8 cellular contexts compared by ENCODE assay signal in the genomic region with DNA sequence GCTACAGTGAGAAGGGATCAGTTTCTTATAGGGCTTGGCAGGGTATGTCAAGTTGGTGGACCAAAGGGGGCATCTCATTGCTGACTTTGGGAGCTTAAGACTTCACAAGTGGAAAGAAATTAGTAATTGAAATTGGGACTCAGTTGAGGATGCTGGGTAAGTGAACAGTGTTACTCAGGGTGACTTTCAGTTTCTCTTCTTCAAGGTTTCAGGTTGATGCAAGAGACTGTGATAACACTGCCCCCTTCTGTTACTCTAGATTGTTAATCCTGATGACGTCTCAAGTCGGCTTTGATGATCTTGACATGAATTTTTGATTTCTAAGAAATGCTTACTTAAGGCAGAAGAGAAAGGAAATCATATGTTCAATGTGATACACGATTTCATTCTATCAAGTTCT. TPM values are rescaled to one million over a fixed set of nuclear protein-coding genes. Genes with fewer than 3 reads are reported as not detected.
A peak's percentile ranks its signal among the peaks of the same experiment; 100 is the strongest.
DNase-seq lines count a peak whose midpoint lies in the region; TF ChIP-seq lines count a peak whose summit lies in the region.

No MANE protein-coding gene starts in this region.

- TF ChIP-seq CTCF in LNCaP clone FGC (IDR thresholded peaks at IDR 0.05; ENCODE audit: control insufficient read depth, extremely low read depth, insufficient read depth) (peak; percentile 61), WERI-Rb-1 (IDR thresholded peaks at IDR 0.05; ENCODE audit: low read depth, low read length) (peak; percentile 46; the same call in 1 of the 2 replicates), smooth muscle cell (IDR thresholded peaks at IDR 0.05; ENCODE audit: borderline replicate concordance, insufficient read depth, poor library complexity, severe bottlenecking) (peak; percentile 42)

- H3K4me3 ChIP-seq in H7 (ENCODE audit: insufficient read depth, low read depth, low read length), result no peak overlapping the region
- no peak overlapping the region for H3K4me3 ChIP-seq in LNCaP clone FGC (ENCODE audit: low read depth, low read length)
- H3K4me3 ChIP-seq in WERI-Rb-1 (ENCODE audit: low read depth, low read length), result no peak overlapping the region
- peak overlapping the region; percentile 33 for H3K4me3 ChIP-seq in smooth muscle cell

- H3K9me3 ChIP-seq in WERI-Rb-1 (ENCODE audit: severe bottlenecking) (no peaks in the 10 kb centered on the region), smooth muscle cell (replicated peaks; ENCODE audit: low read depth) (no peaks in the 10 kb centered on the region)

- no peaks in the 10 kb centered on the region for H3K79me2 ChIP-seq in smooth muscle cell (ENCODE audit: low read depth)

- H2AFZ ChIP-seq in smooth muscle cell (ENCODE audit: low read depth), result peak overlapping the region; percentile 1

- no peaks in the 10 kb centered on the region for H4K20me1 ChIP-seq in smooth muscle cell (ENCODE audit: low read depth)

- H3F3A ChIP-seq in smooth muscle cell (ENCODE audit: low read depth), result peaks cover 34% of the 10 kb centered on the region

- in situ Hi-C loops in ACHN (cut with HindIII; ENCODE audit: low pct_ligation_motif_present, low pct_unique_long_range_greater_than_20kb, low sequenced_read_pairs), result no loop called here

- H3K9ac ChIP-seq in smooth muscle cell (ENCODE audit: low read depth), result peak overlapping the region; percentile 46

- H3K27me3 ChIP-seq in H7 (ENCODE audit: control insufficient read depth, insufficient read depth, low read length), result no peaks in the 10 kb centered on the region
- no peaks in the 10 kb centered on the region for H3K27me3 ChIP-seq in WERI-Rb-1 (ENCODE audit: insufficient read depth, low read depth, severe bottlenecking)
- H3K27me3 ChIP-seq in smooth muscle cell (ENCODE audit: low read depth), result no peaks in the 10 kb centered on the region

- H3K36me3 ChIP-seq in H7 (replicated peaks; ENCODE audit: control insufficient read depth, insufficient read depth, low read length) (no peaks in the 10 kb centered on the region), WERI-Rb-1 (no peaks in the 10 kb centered on the region), smooth muscle cell (ENCODE audit: low read depth) (no peaks in the 10 kb centered on the region)

- no peak overlapping the region for H3K27ac ChIP-seq in WERI-Rb-1
- peak overlapping the region; percentile 98 for H3K27ac ChIP-seq in smooth muscle cell (ENCODE audit: low read depth)

- DNase-seq in ACHN (peak; percentile 83), GM03348 (ENCODE audit: low spot score) (peak; percentile 48), H7 (peak; percentile 35), LNCaP clone FGC (ENCODE audit: low read depth) (no peak), WERI-Rb-1 (no peak), glomerular visceral epithelial cell (ENCODE audit: extremely low spot score) (peak; percentile 70), smooth muscle cell (lab: John Stamatoyannopoulos, UW; ENCODE audit: unreplicated experiment) (no peak), ecto neural progenitor cell (ENCODE audit: low spot score) (no peak)

- 23% methylated on average over 3 of the region's 3 CpGs for WGBS in smooth muscle cell (ENCODE audit: low lambda C conversion rate)

- peak overlapping the region; percentile 84 for H3K4me2 ChIP-seq in smooth muscle cell

- H3K4me1 ChIP-seq in smooth muscle cell (ENCODE audit: low read depth), result peaks cover 23% of the 10 kb centered on the region

RNA-seq across cellular contexts. Expression of a gene that starts 21.3 kb away (rescaled TPM):
- 0.04 TPM in 1 of 2 replicates, not detected in the other for total RNA-seq in H7 (2014; rRNA removed; shearing (Covaris generic))
- 11.1 and 13.4 TPM in 2 replicates for total RNA-seq in smooth muscle cell
- 1.5 and 1.6 TPM in 2 replicates for polyA plus RNA-seq in smooth muscle cell

RNA-seq across cellular contexts. Expression of a gene that starts 21.5 kb away (rescaled TPM):
- 28.5 and 33.7 TPM in 2 replicates for total RNA-seq in H7 (2014; rRNA removed; shearing (Covaris generic))
- total RNA-seq in smooth muscle cell, result 192 and 283 TPM in 2 replicates
- 159 and 215 TPM in 2 replicates for polyA plus RNA-seq in smooth muscle cell

Comparison
In these comparisons a context has a peak if more than half of its experiments do, and no peak if none do; other contexts are left out.
1. DNase-seq: peak in ACHN (single experiment), GM03348 (single experiment), H7 (single experiment) and glomerular visceral epithelial cell (single experiment); none in LNCaP clone FGC (single experiment), WERI-Rb-1 (single experiment), smooth muscle cell (single experiment) and ecto neural progenitor cell (single experiment).
2. RNA of a gene that starts 21.3 kb away (total RNA-seq): 11.1 to 13.4 TPM in smooth muscle cell; 0.04 TPM in H7; every median in the first group is over 10 times any median in the second.
3. Peak in every context shown above with its lines, with median percentiles within 50 percentile points of each other: CTCF ChIP-seq.